ENCODE assay signal across 19 cellular contexts in the genomic region with DNA sequence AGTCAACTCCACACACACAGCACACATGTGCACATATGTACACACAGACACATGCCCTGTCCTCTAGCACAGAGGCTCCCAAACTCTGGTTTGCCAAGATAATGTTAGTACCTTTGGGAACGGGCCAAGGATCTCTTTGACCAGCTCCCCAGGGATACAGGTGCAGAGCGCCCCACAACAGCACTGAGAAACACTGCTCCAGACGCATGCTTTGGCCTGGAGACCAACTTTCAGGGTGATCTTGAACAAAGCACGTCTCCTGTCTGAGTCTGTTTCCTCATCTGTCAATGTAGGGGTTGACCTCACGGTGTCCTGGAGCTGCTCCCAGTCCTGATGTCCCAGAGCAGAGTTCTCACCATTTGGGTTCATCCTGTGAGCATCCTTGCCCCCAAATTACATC. TPM values are rescaled to one million over a fixed set of nuclear protein-coding genes. Genes with fewer than 3 reads are reported as not detected.
DNase-seq lines count a peak whose midpoint lies in the region; ATAC-seq and TF ChIP-seq lines count a peak whose summit lies in the region.
"Had no signal": no experiment of that assay in that cellular context is flagged by ENCODE, and none has a peak within 500 bp of the region (broad histone marks: within the 10 kb centered on the region; RNA-seq: fewer than 3 reads in every experiment).

No MANE protein-coding gene starts in this region.

- no peak overlapping the region for H3K27ac Mint-ChIP-seq in WTC11
- H3K27ac Mint-ChIP-seq: CD14-positive monocyte; CD8-positive, alpha-beta memory T cell; HFFc6 had no signal

- H3K79me2 ChIP-seq in OCI-LY1 (ENCODE audit: insufficient read depth, low read length): no peaks in the 10 kb centered on the region

- H3K27me3 Mint-ChIP-seq in WTC11 (ENCODE audit: low read depth): no peaks in the 10 kb centered on the region

- H3K27ac ChIP-seq in OCI-LY1 (ENCODE audit: low read depth, low read length, poor library complexity, severe bottlenecking) (peak overlapping the region; percentile 38), spleen (no peak overlapping the region)
- H3K27ac ChIP-seq: A549 had no signal

- no peaks in the 10 kb centered on the region for H3F3A ChIP-seq in OCI-LY1 (ENCODE audit: insufficient read depth, low read length)

- H3K36me3 Mint-ChIP-seq in WTC11: no peaks in the 10 kb centered on the region

- H3K27me3 ChIP-seq in OCI-LY1 (ENCODE audit: insufficient read depth, low read length): no peaks in the 10 kb centered on the region
- H3K27me3 ChIP-seq in spleen (replicated peaks in 1 of 7): no peaks in the 10 kb centered on the region

- WGBS in spleen, 5 donors: 85 to 100% (median 93%) methylated on average over 3 to 5 of the region's 5 CpGs

- TF ChIP-seq CTCF in OCI-LY1 (IDR thresholded peaks at IDR 0.05; ENCODE audit: low read length) (no peak), WTC11 (IDR thresholded peaks at IDR 0.05) (no peak), spleen (IDR thresholded peaks at IDR 0.05 in 8 of 11, conservative IDR thresholded peaks at IDR 0.05 in 3 of 11) (no peak)

- H3K36me3 ChIP-seq in OCI-LY1 (ENCODE audit: insufficient read depth, low read length) (no peaks in the 10 kb centered on the region), spleen (peaks cover 0 to 43% (median 2%) of the 10 kb centered on the region in 6 donors)

- H3K4me1 ChIP-seq in OCI-LY1 (ENCODE audit: insufficient read depth, low read length, severe bottlenecking) (peaks cover 62% of the 10 kb centered on the region), spleen (peaks cover 0 to 13% (median 6%) of the 10 kb centered on the region in 6 donors)
- H3K4me1 ChIP-seq: A549, Caco-2 had no signal

- TF ChIP-seq POLR2A in spleen (IDR thresholded peaks at IDR 0.05): no peak

- H3K4me3 ChIP-seq in OCI-LY1 (ENCODE audit: low read depth, low read length, poor library complexity, severe bottlenecking): no peak overlapping the region
- H3K4me3 ChIP-seq in spleen: no peak overlapping the region
- H3K4me3 ChIP-seq: A549 had no signal

- no peak overlapping the region for H3K4me2 ChIP-seq in OCI-LY1 (ENCODE audit: low read length)
- H3K4me2 ChIP-seq: A549 had no signal

- no peaks in the 10 kb centered on the region for H3K9me3 Mint-ChIP-seq in WTC11
- H3K9me3 Mint-ChIP-seq: CD8-positive, alpha-beta memory T cell; HFFc6 had no signal

- CTCF ChIA-PET in WTC11 (lab: Charles Lee): no interaction called here

- intact Hi-C loops in spleen (cut with DNase I; ENCODE audit: low total_unique reads): no loop called here

- no peak for ATAC-seq in WTC11
- ATAC-seq: A549, HepG2 had no signal

- no peak overlapping the region for H3K4me3 Mint-ChIP-seq in WTC11
- H3K4me3 Mint-ChIP-seq: CD14-positive monocyte; CD8-positive, alpha-beta memory T cell; HFFc6 had no signal

- no peak overlapping the region for H2AFZ ChIP-seq in OCI-LY1 (ENCODE audit: low read length)

- peak; percentile 5 for DNase-seq in WTC11 (ENCODE audit: low spot score)
- DNase-seq in mesenteric fat pad (ENCODE audit: low spot score): peak; percentile 53
- DNase-seq in spleen: peak; percentile 27
- DNase-seq in NCI-H1105 (lab: John Stamatoyannopoulos, UW): no peak
- no peak for DNase-seq in HuH-7.5 (ENCODE audit: low spot score)
- DNase-seq in cortex of kidney (lab: John Stamatoyannopoulos, UW): no peak
- DNase-seq: CD8-positive, alpha-beta memory T cell; DMS53; GF-D8; HCEC 1CT; HFFc6 had no signal

- no peak overlapping the region for H3K9ac ChIP-seq in OCI-LY1 (ENCODE audit: low read length)

- no peaks in the 10 kb centered on the region for H3K9me3 ChIP-seq in OCI-LY1 (ENCODE audit: low read length)
- H3K9me3 ChIP-seq in spleen: no peaks in the 10 kb centered on the region
- H3K9me3 ChIP-seq: A549, Caco-2 had no signal

- peaks cover 28% of the 10 kb centered on the region for H3K4me1 Mint-ChIP-seq in WTC11
- H3K4me1 Mint-ChIP-seq: CD14-positive monocyte; CD8-positive, alpha-beta memory T cell had no signal

- POLR2A ChIA-PET in WTC11 (lab: Charles Lee): no interaction called here

- no peaks in the 10 kb centered on the region for H3K9me2 ChIP-seq in OCI-LY1 (ENCODE audit: low read depth, low read length)

- H4K20me1 ChIP-seq in OCI-LY1 (ENCODE audit: insufficient read depth, low read length): no peaks in the 10 kb centered on the region

TF ChIP-seq in WTC11, 78 proteins besides CTCF, POLR2A, EP300 and RAD21:
- no peak for TF ChIP-seq MXD4 (CRISPR knock-in tag; IDR thresholded peaks at IDR 0.05; ENCODE audit: borderline replicate concordance)
- TF ChIP-seq GABPB1 (CRISPR knock-in tag; IDR thresholded peaks at IDR 0.05): no peak
- TF ChIP-seq E2F1 (CRISPR knock-in tag; IDR thresholded peaks at IDR 0.05): no peak
- TF ChIP-seq ZMAT4 (CRISPR knock-in tag; IDR thresholded peaks at IDR 0.05): no peak

RNA-seq across cellular contexts. Expression of gene SKOR1, which starts 15.9 kb away (rescaled TPM):
- total RNA-seq in WTC11 (2021): 0.09 to 0.22 TPM (median 0.11 TPM) in 3 replicates
- 0.26 TPM for total RNA-seq in mesenteric fat pad
- 1 to 10 TPM in 1 of 7 donors, under 1 TPM in 6; 0.17 to 1.1 (median 0.57) TPM for total RNA-seq in spleen
- under 1 TPM; 0.06 to 0.29 (median 0.20) TPM for polyA plus RNA-seq in spleen
- total RNA-seq: Caco-2 had no signal
- polyA plus RNA-seq: CD14-positive monocyte had no signal

RNA-seq across cellular contexts. Expression of gene RNU6-1, which starts 30.4 kb away (rescaled TPM):
- total RNA-seq in WTC11 (2021): not detected in 3 replicates
- total RNA-seq in mesenteric fat pad: not detected
- total RNA-seq in spleen: not detected
- not detected for polyA plus RNA-seq in spleen
- total RNA-seq: Caco-2; CD8-positive, alpha-beta memory T cell; H1; HFFc6 had no signal
- polyA plus RNA-seq: A549; AG04450; BJ; CD14-positive monocyte; CD8-positive, alpha-beta memory T cell; H1; HepG2 had no signal

Comparison
In these comparisons a context has a peak if more than half of its experiments do, and no peak if none do; other contexts are left out.
1. DNase-seq: peak in WTC11 (single experiment), mesenteric fat pad (single experiment) and spleen (single experiment); none in NCI-H1105 (single experiment), HuH-7.5 (single experiment) and cortex of kidney (single experiment).